ENCODE assay signal across 8 cellular contexts in the genomic region with DNA sequence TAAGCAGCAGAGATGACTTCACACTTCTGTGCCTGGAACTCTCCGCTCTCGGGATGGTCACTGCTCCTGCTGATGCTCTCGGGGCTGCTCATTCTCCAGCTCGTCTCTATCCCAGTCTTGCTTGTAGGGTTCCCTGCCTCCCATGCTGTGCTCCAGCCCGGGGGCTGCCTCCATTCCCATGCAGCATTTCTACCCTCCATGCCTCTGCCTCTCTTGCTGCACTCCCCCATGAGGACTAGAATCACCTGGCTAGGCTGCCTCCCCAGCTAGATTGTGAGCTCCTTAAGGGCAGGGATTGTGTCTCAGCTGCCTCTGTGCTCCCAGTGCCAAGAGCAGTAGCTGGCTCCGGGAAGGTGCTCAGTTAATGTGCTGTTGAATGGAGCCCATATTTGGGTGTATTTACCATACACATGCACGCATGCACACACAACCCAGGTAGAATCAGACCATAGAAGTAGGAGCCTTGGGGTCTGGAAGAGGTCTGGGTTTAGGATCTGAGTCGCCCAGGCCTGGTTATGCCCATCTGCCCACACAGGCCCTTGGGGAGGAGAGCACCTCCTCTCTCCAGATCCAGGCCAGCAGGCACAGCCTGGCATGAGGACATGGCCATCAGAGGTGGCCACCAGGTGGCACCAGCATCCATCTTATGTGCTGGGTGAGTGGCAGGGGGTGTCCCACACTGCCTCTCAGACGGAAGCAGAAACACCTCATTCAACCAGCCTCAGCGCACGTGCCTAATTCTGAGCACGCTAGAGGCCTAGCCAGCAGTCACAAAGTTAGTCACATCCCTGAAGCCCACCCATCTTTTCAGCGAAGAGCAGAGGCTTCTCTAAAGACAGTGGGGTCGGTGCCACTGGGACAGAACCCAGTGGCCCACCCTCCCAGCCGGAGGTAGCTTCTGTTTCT. TPM values are rescaled to one million over a fixed set of nuclear protein-coding genes. Genes with fewer than 3 reads are reported as not detected.
DNase-seq lines count a peak whose midpoint lies in the region; ATAC-seq, FAIRE-seq and TF ChIP-seq lines count a peak whose summit lies in the region.

No MANE protein-coding gene starts in this region.

- intact Hi-C loops in left colon (cut with DNase I, micrococcal nuclease), result no loop called here

- POLR2A ChIA-PET in A549 (lab: Yijun Ruan, JAX), result interaction anchor here (0.7 to 2.6 kb wide), 4 partner anchors 11 to 525 kb away, joined by 3 to 12 read pairs (median 3); no protein-coding TSS in a partner anchor

- WGBS in A549 (ENCODE audit: missing lambda C conversion rate), result 51% methylated on average over 15 of the region's 15 CpGs

- CTCF ChIA-PET in A549 (lab: Yijun Ruan, JAX), result interaction anchor here (0.6 to 24.0 kb wide), 31 partner anchors 1 to 1480 kb away, joined by 3 to 474 read pairs (median 4); a partner anchor contains a TSS

- peak overlapping the region; percentile 9; the same call in 1 of the 3 replicates for H3K4me2 ChIP-seq in A549

- peaks cover 26% of the 10 kb centered on the region for H3K4me1 ChIP-seq in A549

- peak; percentile 98 for TF ChIP-seq CTCF in A549 (IDR thresholded peaks at IDR 0.05)

- H3K9me3 ChIP-seq in A549, result no peaks in the 10 kb centered on the region

- ATAC-seq in A549, result peak; percentile 87 to 96
- ATAC-seq in GM18505 (IDR thresholded peaks at IDR 0.05; ENCODE audit: unreplicated experiment), result peak; percentile 69
- peak; percentile 72 for ATAC-seq in HG03097 (IDR thresholded peaks at IDR 0.05; ENCODE audit: low FRiP score, unreplicated experiment)
- peak; percentile 87 for ATAC-seq in left colon

- peak; percentile 95 for TF ChIP-seq RAD21 in A549 (conservative IDR thresholded peaks at IDR 0.05 in 1 of 2, IDR thresholded peaks at IDR 0.05 in 1 of 2)

- H3K4me3 ChIP-seq in A549, result no peak overlapping the region

- TF ChIP-seq EP300 in A549 (IDR thresholded peaks at IDR 0.05), result no peak

- TF ChIP-seq POLR2A in A549 (IDR thresholded peaks at IDR 0.05; ENCODE audit: low read length) (no peak), GM18505 (IDR thresholded peaks at IDR 0.05; ENCODE audit: borderline replicate concordance, extremely low read depth, insufficient read depth, insufficient read length) (no peak)

- peak overlapping the region; percentile 41 to 72; a peak in 5 of 6 replicates for H3K27ac ChIP-seq in A549

- DNase-seq in A549 (ENCODE audit: low read depth in 1 of 2, low spot score in 1 of 2), result peak; percentile 91 to 99
- DNase-seq in NCI-H446 (lab: John Stamatoyannopoulos, UW), result peak; percentile 50 to 79
- peak; percentile 85 for DNase-seq in activated CD4-positive, alpha-beta T cell treated with anti-CD3 and anti-CD28 coated beads for 1 hour
- peak; percentile 84 for DNase-seq in central memory CD4-positive, alpha-beta T cell
- DNase-seq in left colon, result peak; percentile 80 to 92
- DNase-seq in stimulated activated CD4-positive, alpha-beta T cell treated with anti-CD3 and anti-CD28 coated beads, TNF-alpha, amount 100 ng/mL, for 24 hours (ENCODE audit: low read depth in 3 of 3), result peak; percentile 79 to 90 (median 85)

- peak; percentile 99 for FAIRE-seq in A549 (lab: Jason Lieb, UNC)

TF ChIP-seq in A549, 52 proteins besides CTCF, POLR2A, EP300 and RAD21 (continues in another document):
- TF ChIP-seq HOXB13 (CRISPR knock-in tag; IDR thresholded peaks at IDR 0.05; ENCODE audit: low read depth) (0 out of 2 replicates have a peak, but pooled peaks have one; percentile 28), MYC (IDR thresholded peaks at IDR 0.05; ENCODE audit: borderline replicate concordance, low read length) (peak; percentile 90), NFE2L2 (conservative IDR thresholded peaks at IDR 0.05; ENCODE audit: low read length) (0 out of 2 replicates have a peak, but pooled peaks have one; percentile 2)
- TF ChIP-seq, protein P1, sequence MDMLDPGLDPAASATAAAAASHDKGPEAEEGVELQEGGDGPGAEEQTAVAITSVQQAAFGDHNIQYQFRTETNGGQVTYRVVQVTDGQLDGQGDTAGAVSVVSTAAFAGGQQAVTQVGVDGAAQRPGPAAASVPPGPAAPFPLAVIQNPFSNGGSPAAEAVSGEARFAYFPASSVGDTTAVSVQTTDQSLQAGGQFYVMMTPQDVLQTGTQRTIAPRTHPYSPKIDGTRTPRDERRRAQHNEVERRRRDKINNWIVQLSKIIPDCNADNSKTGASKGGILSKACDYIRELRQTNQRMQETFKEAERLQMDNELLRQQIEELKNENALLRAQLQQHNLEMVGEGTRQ (IDR thresholded peaks at IDR 0.05), result peak; percentile 70
- TF ChIP-seq, protein P2, sequence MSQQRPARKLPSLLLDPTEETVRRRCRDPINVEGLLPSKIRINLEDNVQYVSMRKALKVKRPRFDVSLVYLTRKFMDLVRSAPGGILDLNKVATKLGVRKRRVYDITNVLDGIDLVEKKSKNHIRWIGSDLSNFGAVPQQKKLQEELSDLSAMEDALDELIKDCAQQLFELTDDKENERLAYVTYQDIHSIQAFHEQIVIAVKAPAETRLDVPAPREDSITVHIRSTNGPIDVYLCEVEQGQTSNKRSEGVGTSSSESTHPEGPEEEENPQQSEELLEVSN (IDR thresholded peaks at IDR 0.05; ENCODE audit: borderline replicate concordance, low read depth), result peak; percentile 85
- TF ChIP-seq, protein P3, sequence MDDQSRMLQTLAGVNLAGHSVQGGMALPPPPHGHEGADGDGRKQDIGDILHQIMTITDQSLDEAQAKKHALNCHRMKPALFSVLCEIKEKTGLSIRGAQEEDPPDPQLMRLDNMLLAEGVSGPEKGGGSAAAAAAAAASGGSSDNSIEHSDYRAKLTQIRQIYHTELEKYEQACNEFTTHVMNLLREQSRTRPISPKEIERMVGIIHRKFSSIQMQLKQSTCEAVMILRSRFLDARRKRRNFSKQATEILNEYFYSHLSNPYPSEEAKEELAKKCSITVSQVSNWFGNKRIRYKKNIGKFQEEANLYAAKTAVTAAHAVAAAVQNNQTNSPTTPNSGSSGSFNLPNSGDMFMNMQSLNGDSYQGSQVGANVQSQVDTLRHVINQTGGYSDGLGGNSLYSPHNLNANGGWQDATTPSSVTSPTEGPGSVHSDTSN (IDR thresholded peaks at IDR 0.05), result peak; percentile 73; the same call in 1 of the 2 replicates
- TF ChIP-seq, protein P4, sequence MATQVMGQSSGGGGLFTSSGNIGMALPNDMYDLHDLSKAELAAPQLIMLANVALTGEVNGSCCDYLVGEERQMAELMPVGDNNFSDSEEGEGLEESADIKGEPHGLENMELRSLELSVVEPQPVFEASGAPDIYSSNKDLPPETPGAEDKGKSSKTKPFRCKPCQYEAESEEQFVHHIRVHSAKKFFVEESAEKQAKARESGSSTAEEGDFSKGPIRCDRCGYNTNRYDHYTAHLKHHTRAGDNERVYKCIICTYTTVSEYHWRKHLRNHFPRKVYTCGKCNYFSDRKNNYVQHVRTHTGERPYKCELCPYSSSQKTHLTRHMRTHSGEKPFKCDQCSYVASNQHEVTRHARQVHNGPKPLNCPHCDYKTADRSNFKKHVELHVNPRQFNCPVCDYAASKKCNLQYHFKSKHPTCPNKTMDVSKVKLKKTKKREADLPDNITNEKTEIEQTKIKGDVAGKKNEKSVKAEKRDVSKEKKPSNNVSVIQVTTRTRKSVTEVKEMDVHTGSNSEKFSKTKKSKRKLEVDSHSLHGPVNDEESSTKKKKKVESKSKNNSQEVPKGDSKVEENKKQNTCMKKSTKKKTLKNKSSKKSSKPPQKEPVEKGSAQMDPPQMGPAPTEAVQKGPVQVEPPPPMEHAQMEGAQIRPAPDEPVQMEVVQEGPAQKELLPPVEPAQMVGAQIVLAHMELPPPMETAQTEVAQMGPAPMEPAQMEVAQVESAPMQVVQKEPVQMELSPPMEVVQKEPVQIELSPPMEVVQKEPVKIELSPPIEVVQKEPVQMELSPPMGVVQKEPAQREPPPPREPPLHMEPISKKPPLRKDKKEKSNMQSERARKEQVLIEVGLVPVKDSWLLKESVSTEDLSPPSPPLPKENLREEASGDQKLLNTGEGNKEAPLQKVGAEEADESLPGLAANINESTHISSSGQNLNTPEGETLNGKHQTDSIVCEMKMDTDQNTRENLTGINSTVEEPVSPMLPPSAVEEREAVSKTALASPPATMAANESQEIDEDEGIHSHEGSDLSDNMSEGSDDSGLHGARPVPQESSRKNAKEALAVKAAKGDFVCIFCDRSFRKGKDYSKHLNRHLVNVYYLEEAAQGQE (IDR thresholded peaks at IDR 0.05), result no peak

RNA-seq across cellular contexts. Expression of a gene that starts 9.3 kb away (rescaled TPM):
- polyA plus RNA-seq in A549 (2011; rRNA removed), result 53.0 and 56.8 TPM in 2 replicates
- 73.4 and 97.2 TPM in 2 replicates for polyA plus RNA-seq in A549 (2012; cell fraction: cytosol; rRNA removed)
- polyA plus RNA-seq in A549 (2012; cell fraction: nucleus; rRNA removed), result 121 and 187 TPM in 2 replicates
- polyA plus RNA-seq in A549 (2017; fragmentation: RNase III; extraction: RNeasy Plus Mini Kit Qiagen cat#74134 plus additional on column Dnase treatment), result 45.2 to 47.8 TPM (median 45.3 TPM) in 3 replicates
- 104 and 105 TPM in 2 replicates for polyA minus RNA-seq in A549 (2011; rRNA and poly(A)+ RNA removed)
- 10 to 100 TPM; 30.8 to 33.2 TPM for total RNA-seq in left colon

RNA-seq across cellular contexts. Expression of a gene that starts 11.6 kb away (rescaled TPM):
- polyA plus RNA-seq in A549 (2011; rRNA removed) (27.5 and 31.3 TPM in 2 replicates), A549 (2017; fragmentation: RNase III; extraction: RNeasy Plus Mini Kit Qiagen cat#74134 plus additional on column Dnase treatment) (50.5 to 59.0 TPM (median 57.8 TPM) in 3 replicates)
- 54.4 and 79.1 TPM in 2 replicates for polyA plus RNA-seq in A549 (2012; cell fraction: cytosol; rRNA removed)
- polyA plus RNA-seq in A549 (2012; cell fraction: nucleus; rRNA removed), result 316 and 464 TPM in 2 replicates
- polyA minus RNA-seq in A549 (2011; rRNA and poly(A)+ RNA removed), result 21.7 and 42.5 TPM in 2 replicates
- 10 to 100 TPM; 58.3 to 62.7 TPM for total RNA-seq in left colon

RNA-seq across cellular contexts. Expression of a gene that starts 12.8 kb away (rescaled TPM):
- 4.0 and 4.5 TPM in 2 replicates for polyA plus RNA-seq in A549 (2011; rRNA removed)
- polyA plus RNA-seq in A549 (2012; cell fraction: cytosol; rRNA removed), result 16.3 and 21.8 TPM in 2 replicates
- 84.1 and 142 TPM in 2 replicates for polyA plus RNA-seq in A549 (2012; cell fraction: nucleus; rRNA removed)
- 15.3 to 17.8 TPM (median 16.4 TPM) in 3 replicates for polyA plus RNA-seq in A549 (2017; fragmentation: RNase III; extraction: RNeasy Plus Mini Kit Qiagen cat#74134 plus additional on column Dnase treatment)
- 9.2 and 10.1 TPM in 2 replicates for polyA minus RNA-seq in A549 (2011; rRNA and poly(A)+ RNA removed)
- 1 to 10 TPM; 3.8 to 4.1 TPM for total RNA-seq in left colon

RNA-seq across cellular contexts. Expression of a gene that starts 13.3 kb away (rescaled TPM):
- polyA plus RNA-seq in A549 (2011; rRNA removed) (13.5 and 16.5 TPM in 2 replicates), A549 (2017; fragmentation: RNase III; extraction: RNeasy Plus Mini Kit Qiagen cat#74134 plus additional on column Dnase treatment) (13.6 to 15.8 TPM (median 14.7 TPM) in 3 replicates)
- polyA plus RNA-seq in A549 (2012; cell fraction: cytosol; rRNA removed), result 10.6 and 15.2 TPM in 2 replicates
- 12.0 and 14.2 TPM in 2 replicates for polyA plus RNA-seq in A549 (2012; cell fraction: nucleus; rRNA removed)
- 19.5 and 19.6 TPM in 2 replicates for polyA minus RNA-seq in A549 (2011; rRNA and poly(A)+ RNA removed)
- total RNA-seq in left colon, result 10 to 100 TPM; 19.5 to 24.0 TPM

RNA-seq across cellular contexts. Expression of a gene that starts 42.6 kb away (rescaled TPM):
- polyA plus RNA-seq in A549 (2011; rRNA removed) (5.0 and 6.1 TPM in 2 replicates), A549 (2017; fragmentation: RNase III; extraction: RNeasy Plus Mini Kit Qiagen cat#74134 plus additional on column Dnase treatment) (7.9 to 10.9 TPM (median 10.1 TPM) in 3 replicates)
- polyA plus RNA-seq in A549 (2012; cell fraction: cytosol; rRNA removed), result 9.2 and 10.4 TPM in 2 replicates
- polyA plus RNA-seq in A549 (2012; cell fraction: nucleus; rRNA removed), result 132 and 139 TPM in 2 replicates
- polyA minus RNA-seq in A549 (2011; rRNA and poly(A)+ RNA removed), result 11.6 and 12.8 TPM in 2 replicates
- total RNA-seq in left colon, result 1 to 10 TPM; 2.9 to 4.4 TPM
